ENCODE assay signal across 8 cellular contexts in genomic region chr11:94897330-94897768, GRCh38.
A peak's percentile ranks its signal among the peaks of the same experiment; 100 is the strongest.
DNase-seq lines count a peak whose midpoint lies in the region; ATAC-seq and TF ChIP-seq lines count a peak whose summit lies in the region.

No MANE protein-coding gene starts in this region.

- DNase-seq in Caki2 (ENCODE audit: low read depth) (peak; percentile 34), LNCaP clone FGC (ENCODE audit: low read depth) (peak; percentile 27), cerebellum (ENCODE audit: low spot score) (peak; percentile 41), lower leg skin (ENCODE audit: low spot score in 2 of 2) (peak; percentile 45 to 86), GOT3 (lab: John Stamatoyannopoulos, UW) (no peak)
- peak; percentile 21 to 31 for DNase-seq in stimulated activated naive CD8-positive, alpha-beta T cell treated with anti-CD3 and anti-CD28 coated beads, Interleukin-15, amount 100 ng/mL, for 72 hours

- H3K4me1 Mint-ChIP-seq in stimulated activated naive CD8-positive, alpha-beta T cell treated with anti-CD3 and anti-CD28 coated beads, Interleukin-15, amount 100 ng/mL, for 72 hours: no peaks in the 10 kb centered on the region

- no peak for TF ChIP-seq POLR2A in lower leg skin (IDR thresholded peaks at IDR 0.05)

- intact Hi-C loops in lower leg skin (cut with DNase I; ENCODE audit: low total_unique reads): no loop called here

- ATAC-seq in GM19455 (IDR thresholded peaks at IDR 0.05; ENCODE audit: unreplicated experiment): peak; percentile 78
- ATAC-seq in SK-N-SH treated with all-trans-retinoic acid at 6 μM for 48 hours: peak; percentile 79
- no peak for ATAC-seq in stimulated activated naive CD8-positive, alpha-beta T cell treated with anti-CD3 and anti-CD28 coated beads, Interleukin-15, amount 100 ng/mL, for 72 hours

- H3K9me3 Mint-ChIP-seq in stimulated activated naive CD8-positive, alpha-beta T cell treated with anti-CD3 and anti-CD28 coated beads, Interleukin-15, amount 100 ng/mL, for 72 hours: peaks cover 16 to 17% of the 10 kb centered on the region in 2 donors

- no peaks in the 10 kb centered on the region for H3K27me3 Mint-ChIP-seq in stimulated activated naive CD8-positive, alpha-beta T cell treated with anti-CD3 and anti-CD28 coated beads, Interleukin-15, amount 100 ng/mL, for 72 hours

- H3K27ac Mint-ChIP-seq in stimulated activated naive CD8-positive, alpha-beta T cell treated with anti-CD3 and anti-CD28 coated beads, Interleukin-15, amount 100 ng/mL, for 72 hours: no peak overlapping the region

- TF ChIP-seq CTCF in LNCaP clone FGC (IDR thresholded peaks at IDR 0.05; ENCODE audit: control insufficient read depth, extremely low read depth, insufficient read depth): peak; percentile 84
- no peak for TF ChIP-seq CTCF in lower leg skin (IDR thresholded peaks at IDR 0.05)

- in situ Hi-C loops in Caki2 (cut with HindIII; ENCODE audit: low pct_unique_long_range_greater_than_20kb, low sequenced_read_pairs): no loop called here

- H3K4me3 ChIP-seq in LNCaP clone FGC (ENCODE audit: low read depth, low read length): no peak overlapping the region
- no peak overlapping the region for H3K4me3 ChIP-seq in lower leg skin (ENCODE audit: low read depth, poor library complexity, severe bottlenecking)

- no peak overlapping the region for H3K4me3 Mint-ChIP-seq in stimulated activated naive CD8-positive, alpha-beta T cell treated with anti-CD3 and anti-CD28 coated beads, Interleukin-15, amount 100 ng/mL, for 72 hours

- 0 to 3% methylated on average over 1 of the region's 1 CpG for WGBS in lower leg skin, 2 donors

TF ChIP-seq in SK-N-SH treated with all-trans-retinoic acid at 6 μM for 48 hours, 23 proteins besides CTCF, POLR2A, EP300 and RAD21:
- TF ChIP-seq PPARA (CRISPR knock-in tag; IDR thresholded peaks at IDR 0.05; ENCODE audit: borderline replicate concordance): no peak
- TF ChIP-seq SNAI2 (CRISPR knock-in tag; IDR thresholded peaks at IDR 0.05): no peak
- no peak for TF ChIP-seq GLIS3 (CRISPR knock-in tag; IDR thresholded peaks at IDR 0.05)
- TF ChIP-seq ZNF8 (CRISPR knock-in tag; IDR thresholded peaks at IDR 0.05): no peak
- TF ChIP-seq PATZ1 (CRISPR knock-in tag; IDR thresholded peaks at IDR 0.05; ENCODE audit: borderline replicate concordance): no peak
